In the genomic region with DNA sequence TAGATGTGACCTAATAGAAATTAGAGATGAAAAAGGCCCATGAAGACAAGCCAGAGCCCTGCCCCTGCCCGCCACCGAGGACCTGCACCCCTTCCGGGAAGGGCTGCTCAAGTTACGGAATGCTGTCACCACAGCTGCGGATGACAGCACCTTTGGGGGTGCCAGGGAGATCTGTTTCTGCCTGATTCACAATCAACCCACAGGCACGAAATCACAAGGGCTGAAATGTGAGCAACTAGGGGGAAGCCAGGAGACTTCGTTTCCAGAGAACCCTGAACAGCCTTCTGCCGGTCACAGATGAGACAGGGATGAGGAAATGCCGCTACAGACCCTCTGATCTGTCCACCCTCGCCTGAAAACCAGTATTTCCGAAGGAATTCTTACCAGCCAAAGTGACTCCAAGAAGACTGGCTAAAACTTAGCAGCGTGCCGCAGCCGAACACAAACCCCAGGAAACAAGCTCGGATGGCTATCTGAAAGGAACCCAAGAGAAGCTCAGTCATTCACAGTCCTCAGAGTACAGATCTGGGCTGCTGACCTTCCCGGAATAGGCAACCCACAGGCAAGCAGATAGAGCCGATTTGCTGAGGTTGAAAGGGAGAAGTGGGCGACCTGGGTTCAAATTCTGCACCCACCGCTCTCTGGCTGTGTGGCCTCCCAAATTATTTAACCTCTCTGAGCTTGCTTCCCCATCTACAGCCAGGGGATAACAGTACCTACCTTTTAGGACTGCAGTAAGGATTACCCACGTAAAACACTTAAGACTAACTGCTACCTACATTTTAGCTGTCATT, we compare ENCODE assay signal across 8 cellular contexts. TPM values are rescaled to one million over a fixed set of nuclear protein-coding genes. Genes with fewer than 3 reads are reported as not detected.
DNase-seq lines count a peak whose midpoint lies in the region; ATAC-seq and TF ChIP-seq lines count a peak whose summit lies in the region.

No MANE protein-coding gene starts in this region.

- peak overlapping the region; percentile 63 for H3K4me3 ChIP-seq in CD8-positive, alpha-beta T cell (ENCODE audit: low read depth, low read length)
- H3K4me3 ChIP-seq in LNCaP clone FGC (ENCODE audit: low read depth, low read length) (peak overlapping the region; percentile 85), cardiac fibroblast (replicated peaks in 1 of 2; ENCODE audit: low read depth in 2 of 2, low read length in 2 of 2) (peak overlapping the region; percentile 78 to 83), muscle layer of colon (ENCODE audit: low read depth in 1 of 2, low read length in 2 of 2) (peak overlapping the region; percentile 70 to 90)

- H3K4me3 Mint-ChIP-seq in CD8-positive, alpha-beta T cell, result peak overlapping the region; percentile 88

- no peaks in the 10 kb centered on the region for H3K9me3 Mint-ChIP-seq in CD8-positive, alpha-beta T cell

- CTCF ChIA-PET in CD8-positive, alpha-beta T cell (lab: Charles Lee), result interaction anchor here (0.8 to 4.8 kb wide), 2 partner anchors 10 to 13 kb away, joined by 3 to 38 read pairs; no protein-coding TSS in a partner anchor

- peaks cover 31% of the 10 kb centered on the region for H3K36me3 Mint-ChIP-seq in CD8-positive, alpha-beta T cell

- H3K27ac ChIP-seq in CD8-positive, alpha-beta T cell (ENCODE audit: low read depth, low read length), result peak overlapping the region; percentile 21
- no peak overlapping the region for H3K27ac ChIP-seq in muscle layer of colon (ENCODE audit: low read depth, low read length)

- no peaks in the 10 kb centered on the region for H3K9me3 ChIP-seq in CD8-positive, alpha-beta T cell (ENCODE audit: low read length)
- no peaks in the 10 kb centered on the region for H3K9me3 ChIP-seq in muscle layer of colon (ENCODE audit: low read length)

- H3K27me3 ChIP-seq in CD8-positive, alpha-beta T cell (ENCODE audit: insufficient read depth, low read length), result peaks cover 4% of the 10 kb centered on the region
- H3K27me3 ChIP-seq in muscle layer of colon (ENCODE audit: control insufficient read depth in 1 of 2, insufficient read depth in 2 of 2, low read length in 2 of 2), result peaks cover 5 to 13% of the 10 kb centered on the region in 2 donors

- peaks cover 8% of the 10 kb centered on the region for H3K27me3 Mint-ChIP-seq in CD8-positive, alpha-beta T cell (ENCODE audit: low read depth)

- TF ChIP-seq CTCF in CD8-positive, alpha-beta T cell (IDR thresholded peaks at IDR 0.05), result no peak
- TF ChIP-seq CTCF in LNCaP clone FGC (IDR thresholded peaks at IDR 0.05; ENCODE audit: control insufficient read depth, extremely low read depth, insufficient read depth), result no peak
- no peak for TF ChIP-seq CTCF in cardiac fibroblast (IDR thresholded peaks at IDR 0.05; ENCODE audit: low read depth, low read length)

- peak overlapping the region; percentile 57 for H3K9ac ChIP-seq in muscle layer of colon (ENCODE audit: low read length)

- H3K4me1 ChIP-seq in CD8-positive, alpha-beta T cell (ENCODE audit: insufficient read depth, low read length), result peaks cover 12% of the 10 kb centered on the region
- H3K4me1 ChIP-seq in muscle layer of colon (ENCODE audit: insufficient read depth, low read length), result peaks cover 10% of the 10 kb centered on the region

- H3K27ac Mint-ChIP-seq in CD8-positive, alpha-beta T cell, result no peak overlapping the region

- intact Hi-C loops in CD8-positive, alpha-beta T cell (cut with DNase I, micrococcal nuclease), result loop anchor here in 1 of 2 experiments (1.0 to 5.0 kb wide), 3 partner anchors 35 to 368 kb away; partner anchors contain the start of genes KLHL21, NPHP4 and RPL22

- peaks cover 16% of the 10 kb centered on the region for H3K4me1 Mint-ChIP-seq in CD8-positive, alpha-beta T cell (ENCODE audit: low read depth)

- no peak for ATAC-seq in CD8-positive, alpha-beta T cell
- ATAC-seq in HG03442 (IDR thresholded peaks at IDR 0.05; ENCODE audit: unreplicated experiment), result no peak
- no peak for ATAC-seq in GM21737 (IDR thresholded peaks at IDR 0.05; ENCODE audit: unreplicated experiment)

- H3K36me3 ChIP-seq in CD8-positive, alpha-beta T cell (ENCODE audit: insufficient read depth, low read length), result peaks cover 14% of the 10 kb centered on the region
- H3K36me3 ChIP-seq in muscle layer of colon (ENCODE audit: insufficient read depth, low read length), result peaks cover 27% of the 10 kb centered on the region

- DNase-seq in CD8-positive, alpha-beta T cell, result no peak
- DNase-seq in LNCaP clone FGC (ENCODE audit: low read depth) (no peak), cardiac fibroblast (ENCODE audit: low read depth in 2 of 2) (peak; percentile 25 to 27), NCI-H226 (no peak)
- no peak for DNase-seq in NK-92 treated with Interleukin-12 subunit alpha and Interleukin-12 subunit beta, amount 100 ng/mL, for 24 hours (lab: John Stamatoyannopoulos, UW)

- POLR2A ChIA-PET in CD8-positive, alpha-beta T cell (lab: Charles Lee), result interaction anchor here (0.9 to 1.3 kb wide), 2 partner anchors 36 to 159 kb away, joined by 3 read pairs; no protein-coding TSS in a partner anchor

RNA-seq across cellular contexts. Expression of gene ICMT, which starts 1.1 kb away (rescaled TPM):
- 1 to 10 TPM; 1.7 to 2.2 TPM for total RNA-seq in CD8-positive, alpha-beta T cell

RNA-seq across cellular contexts. Expression of gene HES3, which starts 9.3 kb away (rescaled TPM):
- total RNA-seq in CD8-positive, alpha-beta T cell, result not detected

RNA-seq across cellular contexts. Expression of gene GPR153, which starts 26.2 kb away (rescaled TPM):
- under 1 TPM; 0.61 to 0.65 TPM for total RNA-seq in CD8-positive, alpha-beta T cell

RNA-seq across cellular contexts. Expression of gene RNF207, which starts 28.8 kb away (rescaled TPM):
- 1 to 10 TPM; 5.1 to 5.2 TPM for total RNA-seq in CD8-positive, alpha-beta T cell

RNA-seq across cellular contexts. Expression of gene RPL22, which starts 35.3 kb away (rescaled TPM):
- 100 to 1,000 TPM; 565 to 567 TPM for total RNA-seq in CD8-positive, alpha-beta T cell

Comparison
In these comparisons a context has a peak if more than half of its experiments do, and no peak if none do; other contexts are left out.
1. DNase-seq: peak in cardiac fibroblast (2 of 2); none in CD8-positive, alpha-beta T cell (0 of 7), LNCaP clone FGC (single experiment), NK-92 treated with Interleukin-12 subunit alpha and Interleukin-12 subunit beta, amount 100 ng/mL, for 24 hours (single experiment) and NCI-H226 (single experiment).
2. Peak in every context shown above with its lines, with median percentiles within 50 percentile points of each other: H3K4me3 ChIP-seq.